ENCODE assay signal across 10 cellular contexts in genomic region chr1:154170547-154171221, GRCh38. TPM values are rescaled to one million over a fixed set of nuclear protein-coding genes. Genes with fewer than 3 reads are reported as not detected.
DNase-seq lines count a peak whose midpoint lies in the region; ATAC-seq and TF ChIP-seq lines count a peak whose summit lies in the region.
"Had no signal": no experiment of that assay in that cellular context is flagged by ENCODE, and none has a peak within 500 bp of the region (broad histone marks: within the 10 kb centered on the region; RNA-seq: fewer than 3 reads in every experiment).

No MANE protein-coding gene starts in this region.

- H3K9me3 Mint-ChIP-seq in mesothelial cell of epicardium (no peaks in the 10 kb centered on the region), progenitor cell of endocrine pancreas (ENCODE audit: low read depth) (no peaks in the 10 kb centered on the region)
- no peaks in the 10 kb centered on the region for H3K9me3 Mint-ChIP-seq in stimulated activated naive B cell treated with anti-CD40 and anti-IgM and Interleukin-4, amounts not matched to agents 10 μg/mL and 1 μg/mL and 100 μg/mL, for 72 hours
- H3K9me3 Mint-ChIP-seq: naive B cell had no signal

- H3K4me3 Mint-ChIP-seq in mesothelial cell of epicardium (no peak overlapping the region), progenitor cell of endocrine pancreas (ENCODE audit: low read depth) (no peak overlapping the region)
- H3K4me3 Mint-ChIP-seq in stimulated activated naive B cell treated with anti-CD40 and anti-IgM and Interleukin-4, amounts not matched to agents 10 μg/mL and 1 μg/mL and 100 μg/mL, for 72 hours, result no peak overlapping the region

- DNase-seq in activated CD8-positive, alpha-beta memory T cell treated with anti-CD3 and anti-CD28 coated beads for 4 hours (ENCODE audit: low read depth in 2 of 2), result peak; percentile 20 to 35
- DNase-seq in activated CD8-positive, alpha-beta memory T cell treated with anti-CD3 and anti-CD28 coated beads for 24 hours, result no peak
- DNase-seq in activated naive CD4-positive, alpha-beta T cell treated with anti-CD3 and anti-CD28 coated beads, Interleukin-2, amount 50 U/mL, for 16 hours, result peak; percentile 67
- DNase-seq in mesothelial cell of epicardium (ENCODE audit: low spot score in 2 of 2, unreplicated experiment in 2 of 2) (no peak), LoVo (ENCODE audit: low spot score) (no peak), NCI-H345 (lab: John Stamatoyannopoulos, UW) (no peak), progenitor cell of endocrine pancreas (ENCODE audit: low spot score, unreplicated experiment) (no peak)
- DNase-seq in stimulated activated naive B cell treated with anti-CD40 and anti-IgM and Interleukin-4, amounts not matched to agents 10 μg/mL and 1 μg/mL and 100 μg/mL, for 72 hours, result peak; percentile 19
- DNase-seq: naive B cell had no signal

- TF ChIP-seq CTCF in mesothelial cell of epicardium (IDR thresholded peaks at IDR 0.05; ENCODE audit: unreplicated experiment) (no peak), progenitor cell of endocrine pancreas (IDR thresholded peaks at IDR 0.05; ENCODE audit: unreplicated experiment) (no peak)

- no peaks in the 10 kb centered on the region for H3K27me3 Mint-ChIP-seq in mesothelial cell of epicardium (ENCODE audit: low read depth)
- no peaks in the 10 kb centered on the region for H3K27me3 Mint-ChIP-seq in stimulated activated naive B cell treated with anti-CD40 and anti-IgM and Interleukin-4, amounts not matched to agents 10 μg/mL and 1 μg/mL and 100 μg/mL, for 72 hours
- H3K27me3 Mint-ChIP-seq in progenitor cell of endocrine pancreas, result no peaks in the 10 kb centered on the region
- H3K27me3 Mint-ChIP-seq: naive B cell had no signal

- H3K36me3 Mint-ChIP-seq in mesothelial cell of epicardium, result peaks cover 57% of the 10 kb centered on the region
- H3K36me3 Mint-ChIP-seq in stimulated activated naive B cell treated with anti-CD40 and anti-IgM and Interleukin-4, amounts not matched to agents 10 μg/mL and 1 μg/mL and 100 μg/mL, for 72 hours, result peaks cover 51 to 70% of the 10 kb centered on the region in 2 donors
- peaks cover 38% of the 10 kb centered on the region for H3K36me3 Mint-ChIP-seq in progenitor cell of endocrine pancreas (ENCODE audit: insufficient read depth)

- H3K27ac Mint-ChIP-seq in mesothelial cell of epicardium (peak overlapping the region; percentile 84), progenitor cell of endocrine pancreas (no peak overlapping the region)
- peak overlapping the region; percentile 3 for H3K27ac Mint-ChIP-seq in stimulated activated naive B cell treated with anti-CD40 and anti-IgM and Interleukin-4, amounts not matched to agents 10 μg/mL and 1 μg/mL and 100 μg/mL, for 72 hours

- H3K4me1 Mint-ChIP-seq in mesothelial cell of epicardium (peaks cover 5% of the 10 kb centered on the region), progenitor cell of endocrine pancreas (ENCODE audit: low read depth) (no peaks in the 10 kb centered on the region)
- H3K4me1 Mint-ChIP-seq in stimulated activated naive B cell treated with anti-CD40 and anti-IgM and Interleukin-4, amounts not matched to agents 10 μg/mL and 1 μg/mL and 100 μg/mL, for 72 hours, result peaks cover 21 to 37% of the 10 kb centered on the region in 2 donors

- ATAC-seq in stimulated activated naive B cell treated with anti-CD40 and anti-IgM and Interleukin-4, amounts not matched to agents 10 μg/mL and 1 μg/mL and 100 μg/mL, for 72 hours (replicated peaks), result peak; percentile 85 to 88
- ATAC-seq: gastroesophageal sphincter had no signal

RNA-seq across cellular contexts. Expression of gene NUP210L, which starts 15.8 kb away (rescaled TPM):
- total RNA-seq in mesothelial cell of epicardium (0.04 to 0.07 TPM (median 0.07 TPM) in 3 replicates), progenitor cell of endocrine pancreas (0.05 and 0.07 TPM in 2 replicates)
- total RNA-seq: gastroesophageal sphincter had no signal

RNA-seq across cellular contexts. Expression of gene TPM3, which starts 21.2 kb away (rescaled TPM):
- total RNA-seq in mesothelial cell of epicardium, result 194 to 208 TPM (median 197 TPM) in 3 replicates
- total RNA-seq in progenitor cell of endocrine pancreas, result 298 and 304 TPM in 2 replicates

RNA-seq across cellular contexts. Expression of gene CFAP141, which starts 35.4 kb away (rescaled TPM):
- total RNA-seq in mesothelial cell of epicardium (not detected in 3 replicates), progenitor cell of endocrine pancreas (not detected in 2 replicates)
- total RNA-seq: gastroesophageal sphincter had no signal

RNA-seq across cellular contexts. Expression of gene UBAP2L, which starts 50.1 kb away (rescaled TPM):
- 265 to 283 TPM (median 271 TPM) in 3 replicates for total RNA-seq in mesothelial cell of epicardium
- 263 and 268 TPM in 2 replicates for total RNA-seq in progenitor cell of endocrine pancreas

Comparison
In these comparisons a context has a peak if more than half of its experiments do, and no peak if none do; other contexts are left out.
1. DNase-seq: peak in activated CD8-positive, alpha-beta memory T cell treated with anti-CD3 and anti-CD28 coated beads for 4 hours (2 of 2), activated naive CD4-positive, alpha-beta T cell treated with anti-CD3 and anti-CD28 coated beads, Interleukin-2, amount 50 U/mL, for 16 hours (single experiment) and stimulated activated naive B cell treated with anti-CD40 and anti-IgM and Interleukin-4, amounts not matched to agents 10 μg/mL and 1 μg/mL and 100 μg/mL, for 72 hours (single experiment); none in activated CD8-positive, alpha-beta memory T cell treated with anti-CD3 and anti-CD28 coated beads for 24 hours (single experiment), mesothelial cell of epicardium (0 of 2), LoVo (single experiment), NCI-H345 (single experiment) and progenitor cell of endocrine pancreas (single experiment).